7 cellular contexts compared by ENCODE assay signal in the genomic region with DNA sequence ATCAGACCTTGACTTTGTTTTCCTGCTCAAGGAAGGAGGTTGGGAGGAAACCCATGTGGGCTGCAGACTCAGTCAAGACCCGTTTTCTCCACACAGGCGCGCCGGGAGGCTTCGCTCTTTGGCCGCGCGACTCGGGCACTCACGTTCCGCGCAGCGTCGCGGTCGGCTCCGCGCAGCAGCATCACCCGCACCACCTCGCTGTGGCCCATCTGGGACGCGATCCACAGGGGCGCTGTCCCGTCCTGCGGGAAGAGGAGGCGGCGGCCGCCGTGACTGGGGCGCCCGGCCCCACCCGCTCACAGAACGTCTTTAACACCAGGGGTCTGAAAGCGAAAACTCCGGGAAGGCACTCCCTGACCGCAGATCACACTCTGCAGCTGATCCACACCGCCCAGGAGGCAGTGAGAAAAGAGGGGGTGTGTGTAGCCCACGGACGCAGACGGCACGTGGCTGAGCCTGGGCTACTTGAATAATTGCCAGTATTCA. TPM values are rescaled to one million over a fixed set of nuclear protein-coding genes. Genes with fewer than 3 reads are reported as not detected.
DNase-seq lines count a peak whose midpoint lies in the region; ATAC-seq, FAIRE-seq and TF ChIP-seq lines count a peak whose summit lies in the region.

No MANE protein-coding gene starts in this region.

- H3K4me1 ChIP-seq in K562 (replicated peaks in 1 of 2; ENCODE audit: control insufficient read depth in 2 of 2, insufficient read depth in 2 of 2, low read length in 2 of 2) (peaks cover 0 to 8% of the 10 kb centered on the region in 2 experiments; a peak in 2 of 5 replicates), HepG2 (ENCODE audit: insufficient read depth, low read length) (peaks cover 29% of the 10 kb centered on the region), suprapubic skin (peaks cover 15% of the 10 kb centered on the region)

- H3K4me3 ChIP-seq in K562 (no peak overlapping the region), HepG2 (replicated peaks in 1 of 3; ENCODE audit: insufficient read depth in 1 of 3, low read depth in 2 of 3, low read length in 3 of 3) (peak overlapping the region; percentile 30 to 69 (median 31); a peak in 5 of 6 replicates), suprapubic skin (peak overlapping the region; percentile 56)

- FAIRE-seq in K562 (lab: Jason Lieb, UNC) (no peak), HepG2 (lab: Jason Lieb, UNC) (no peak)

- peaks cover 3% of the 10 kb centered on the region for H3K9me1 ChIP-seq in K562 (ENCODE audit: control insufficient read depth, insufficient read depth, low read length)

- H2AFZ ChIP-seq in K562 (ENCODE audit: low read depth, low read length) = no peak overlapping the region; the same call in 1 of the 2 replicates
- no peak overlapping the region for H2AFZ ChIP-seq in HepG2 (ENCODE audit: low read length)

- H3K36me3 ChIP-seq in K562 (ENCODE audit: control insufficient read depth, insufficient read depth, low read length) = no peaks in the 10 kb centered on the region
- no peaks in the 10 kb centered on the region for H3K36me3 ChIP-seq in HepG2 (replicated peaks in 1 of 2; ENCODE audit: control insufficient read depth in 1 of 2, insufficient read depth in 2 of 2, low read length in 2 of 2)
- no peaks in the 10 kb centered on the region for H3K36me3 ChIP-seq in suprapubic skin

- POLR2A ChIA-PET in K562 (lab: Yijun Ruan, JAX) = interaction anchor here (1.1 to 1.3 kb wide), 2 partner anchors 11 to 281 kb away, joined by 4 to 5 read pairs; no protein-coding TSS in a partner anchor
- POLR2A ChIA-PET in HepG2 (lab: Yijun Ruan, JAX) = no interaction called here

- peak; percentile 11 for ATAC-seq in HG03097 (IDR thresholded peaks at IDR 0.05; ENCODE audit: low FRiP score, unreplicated experiment)
- peak; percentile 12 for ATAC-seq in K562
- peak; percentile 48 for ATAC-seq in HepG2

- H3K4me2 ChIP-seq in K562 (ENCODE audit: insufficient read depth, low read length) = no peak overlapping the region
- peak overlapping the region; percentile 85 for H3K4me2 ChIP-seq in HepG2 (ENCODE audit: low read depth, low read length)

- TF ChIP-seq POLR2A in K562 (conservative IDR thresholded peaks at IDR 0.05) = no peak
- TF ChIP-seq POLR2A in HepG2 (IDR thresholded peaks at IDR 0.05; ENCODE audit: insufficient read depth in 1 of 2, low read depth in 2 of 2, low read length in 2 of 2) = no peak
- no peak for TF ChIP-seq POLR2A in suprapubic skin (IDR thresholded peaks at IDR 0.05)

- WGBS in K562 (ENCODE audit: insufficient coverage, low coverage, missing lambda C conversion rate) = 15% methylated on average over 32 of the region's 41 CpGs
- 65% methylated on average over 25 of the region's 41 CpGs for WGBS in HepG2 (ENCODE audit: low lambda C conversion rate)
- 2% methylated on average over 26 of the region's 41 CpGs for WGBS in suprapubic skin

- no peaks in the 10 kb centered on the region for H3K9me3 ChIP-seq in K562 (replicated peaks; ENCODE audit: control insufficient read depth, insufficient read depth, low read depth, low read length)
- H3K9me3 ChIP-seq in HepG2 (ENCODE audit: low read length) = no peaks in the 10 kb centered on the region
- H3K9me3 ChIP-seq in suprapubic skin = no peaks in the 10 kb centered on the region

- intact Hi-C loops in K562 (cut with micrococcal nuclease) = no loop called here
- intact Hi-C loops in HepG2 (cut with micrococcal nuclease; ENCODE audit: unreplicated experiment) = no loop called here

- BruUV-seq in K562 (replicated peaks; lab: Mats Ljungman, UMichigan) (no TSS peak), HepG2 (replicated peaks; lab: Mats Ljungman, UMichigan) (no TSS peak)

- no peak for TF ChIP-seq RAD21 in K562 (CRISPR knock-in tag; conservative IDR thresholded peaks at IDR 0.05 in 1 of 2, IDR thresholded peaks at IDR 0.05 in 1 of 2)
- no peak for TF ChIP-seq RAD21 in HepG2 (CRISPR knock-in tag; IDR thresholded peaks at IDR 0.05)

- no peaks in the 10 kb centered on the region for H3K79me2 ChIP-seq in K562 (ENCODE audit: control insufficient read depth, insufficient read depth, low read length)
- no peaks in the 10 kb centered on the region for H3K79me2 ChIP-seq in HepG2 (ENCODE audit: insufficient read depth, low read length)

- CTCF ChIA-PET in K562 (lab: Yijun Ruan, JAX; ENCODE audit: low intra/inter-chr PET ratio) = no interaction called here
- CTCF ChIA-PET in HepG2 (lab: Yijun Ruan, JAX; ENCODE audit: low intra/inter-chr PET ratio, low total read pairs) = no interaction called here

- TF ChIP-seq EP300 in K562 (IDR thresholded peaks at IDR 0.05; ENCODE audit: low read length) (no peak), HepG2 (IDR thresholded peaks at IDR 0.05; ENCODE audit: low read depth in 2 of 2, low read length in 2 of 2) (no peak), HepG2 (CRISPR knock-in tag; IDR thresholded peaks at IDR 0.05; ENCODE audit: borderline replicate concordance) (no peak), suprapubic skin (IDR thresholded peaks at IDR 0.05) (no peak)

- H3K9ac ChIP-seq in K562 (ENCODE audit: insufficient read depth in 1 of 2, low read depth in 2 of 2, low read length in 2 of 2) (0 out of 4 replicates have a peak overlapping the region, but pooled peaks of 1 of the 2 experiments have one; percentile 40), HepG2 (ENCODE audit: insufficient read depth, low read depth, low read length) (no peak overlapping the region)

- DNase-seq in K562 (ENCODE audit: extremely low read depth in 1 of 4, low spot score in 3 of 4) (no peak), HepG2 (ENCODE audit: low spot score) (no peak), suprapubic skin (ENCODE audit: low spot score in 2 of 2) (no peak), NCI-H446 (lab: John Stamatoyannopoulos, UW) (no peak)
- DNase-seq in stimulated activated naive CD4-positive, alpha-beta T cell treated with Interleukin-2 at 50 U/mL for 16 hours (lab: John Stamatoyannopoulos, UW) = no peak

- in situ Hi-C loops in K562 (cut with MboI) (no loop called here), HepG2 (cut with HindIII; ENCODE audit: extremely low pct_ligation_motif_present, low pct_unique_long_range_greater_than_20kb) (no loop called here)

- peaks cover 26% of the 10 kb centered on the region in 2 experiments for H3K27me3 ChIP-seq in K562 (ENCODE audit: control insufficient read depth in 2 of 2, insufficient read depth in 2 of 2, low read length in 2 of 2)
- H3K27me3 ChIP-seq in HepG2 (ENCODE audit: control insufficient read depth in 1 of 2, insufficient read depth in 2 of 2, low read length in 2 of 2) = peaks cover 1 to 31% of the 10 kb centered on the region in 2 experiments; a peak in 3 of 5 replicates
- H3K27me3 ChIP-seq in suprapubic skin = peaks cover 22% of the 10 kb centered on the region

- peaks cover 4% of the 10 kb centered on the region; the same call in 1 of the 2 replicates for H4K20me1 ChIP-seq in K562 (replicated peaks; ENCODE audit: control insufficient read depth, insufficient read depth, low read length)
- no peaks in the 10 kb centered on the region for H4K20me1 ChIP-seq in HepG2 (ENCODE audit: insufficient read depth, low read length)

- TF ChIP-seq CTCF in GM12872 (IDR thresholded peaks at IDR 0.05; ENCODE audit: insufficient read depth, low read depth, low read length) (0 out of 3 replicates have a peak, but pooled peaks have one; percentile 9), K562 (IDR thresholded peaks at IDR 0.05 in 2 of 3, conservative IDR thresholded peaks at IDR 0.05 in 1 of 3; ENCODE audit: insufficient read depth in 2 of 3, low read depth in 1 of 3, low read length in 3 of 3) (no peak), HepG2 (CRISPR knock-in tag; IDR thresholded peaks at IDR 0.05) (no peak), suprapubic skin (IDR thresholded peaks at IDR 0.05) (no peak)

- no peak overlapping the region for H3K27ac ChIP-seq in K562 (ENCODE audit: extremely low read depth, low read depth, low read length)
- no peak overlapping the region for H3K27ac ChIP-seq in HepG2 (ENCODE audit: extremely low read length, insufficient read depth, low read length)
- H3K27ac ChIP-seq in suprapubic skin = no peak overlapping the region

RNA-seq across cellular contexts. Expression of gene NPC1, which starts 33.1 kb away (rescaled TPM):
- 287 and 292 TPM in 2 replicates for total RNA-seq in K562 (2011; cell fraction: chromatin; rRNA removed; ENCODE audit: low replicate concordance)
- total RNA-seq in K562 (2011; cell fraction: nucleolus; rRNA removed) = 238 and 263 TPM in 2 replicates
- total RNA-seq in K562 (2011; cell fraction: nucleoplasm; rRNA removed) = 259 and 261 TPM in 2 replicates
- total RNA-seq in K562 (2014; rRNA removed) (27.6 and 37.1 TPM in 2 replicates), K562 (2014; rRNA removed; fragmentation: Illumina TruSeq; extraction: Trizol) (29.3 and 29.5 TPM in 2 replicates), K562 (2015; rRNA removed; fragmentation: Illumina TruSeq; extraction: Trizol) (23.9 TPM in 2 replicates), K562 (2021) (42.5 and 45.9 TPM in 2 replicates), HepG2 (2016; rRNA removed; fragmentation: Illumina TruSeq; extraction: Trizol) (28.6 and 46.5 TPM in 2 replicates), suprapubic skin (100 to 1,000 TPM in 1 of 4 donors, 10 to 100 TPM in 3; 73.5 to 132 (median 90.3) TPM)
- polyA plus RNA-seq in K562 (2011; rRNA removed) (41.1 and 46.5 TPM in 2 replicates), K562 (2014; fragmentation: Illumina TruSeq; extraction: Trizol) (31.6 and 32.0 TPM in 2 replicates), K562 (2014; fragmentation: Nextera tagmentation; extraction: Ambion mirVana) (10 to 100 TPM; 17.1 to 19.1 TPM), K562 (2014; rRNA removed) (23.4 and 26.6 TPM in 2 replicates), HepG2 (2011; rRNA removed) (114 and 121 TPM in 2 replicates)
- polyA plus RNA-seq in K562 (2011; cell fraction: cytosol; rRNA removed) = 51.7 and 58.3 TPM in 2 replicates
- 128 and 144 TPM in 2 replicates for polyA plus RNA-seq in K562 (2011; cell fraction: nucleus; rRNA removed)
- 25.2 and 35.2 TPM in 2 replicates for polyA plus RNA-seq in K562 (2012)
- polyA minus RNA-seq in K562 (2011; rRNA and poly(A)+ RNA removed) = 90.7 and 106 TPM in 2 replicates
- polyA minus RNA-seq in K562 (2011; cell fraction: cytosol; rRNA and poly(A)+ RNA removed) = 49.1 and 49.2 TPM in 2 replicates
- polyA minus RNA-seq in K562 (2011; cell fraction: nucleus; rRNA and poly(A)+ RNA removed) = 67.6 and 93.7 TPM in 2 replicates
- total RNA-seq in HepG2 (2016; cell fraction: cytosol; rRNA removed; fragmentation: Illumina TruSeq; extraction: Trizol; ENCODE audit: low read depth) = 8.3 and 10.0 TPM in 2 replicates
- 22.8 and 44.6 TPM in 2 replicates for total RNA-seq in HepG2 (2016; cell fraction: insoluble cytoplasmic fraction; rRNA removed; fragmentation: Illumina TruSeq; extraction: Trizol)
- total RNA-seq in HepG2 (2016; cell fraction: membrane; rRNA removed; fragmentation: Illumina TruSeq; extraction: Trizol) = 11.8 and 17.8 TPM in 2 replicates
- 80.8 and 107 TPM in 2 replicates for total RNA-seq in HepG2 (2016; cell fraction: nucleus; rRNA removed; fragmentation: Illumina TruSeq; extraction: Trizol)
- polyA plus RNA-seq in HepG2 (2011; cell fraction: cytosol; rRNA removed) = 149 and 162 TPM in 2 replicates
- 224 and 235 TPM in 2 replicates for polyA plus RNA-seq in HepG2 (2011; cell fraction: nucleus; rRNA removed)
- 89.5 and 105 TPM in 2 replicates for polyA plus RNA-seq in HepG2 (2012)
- 2.8 and 3.1 TPM in 2 replicates for polyA plus RNA-seq in HepG2 (2016; cell fraction: cytosol; fragmentation: Illumina TruSeq; extraction: Trizol; ENCODE audit: low read depth)
- 16.2 and 18.5 TPM in 2 replicates for polyA plus RNA-seq in HepG2 (2016; cell fraction: insoluble cytoplasmic fraction; fragmentation: Illumina TruSeq; extraction: Trizol; ENCODE audit: low read depth)
- 4.5 and 6.4 TPM in 2 replicates for polyA plus RNA-seq in HepG2 (2016; cell fraction: membrane; fragmentation: Illumina TruSeq; extraction: Trizol; ENCODE audit: low read depth)
- 80.1 and 82.3 TPM in 2 replicates for polyA plus RNA-seq in HepG2 (2016; cell fraction: nucleus; fragmentation: Illumina TruSeq; extraction: Trizol; ENCODE audit: insufficient read depth, low read depth)
- 256 and 622 TPM in 2 replicates for polyA minus RNA-seq in HepG2 (2011; rRNA and poly(A)+ RNA removed; ENCODE audit: low replicate concordance)
- 144 and 165 TPM in 2 replicates for polyA minus RNA-seq in HepG2 (2011; cell fraction: cytosol; rRNA and poly(A)+ RNA removed)
- polyA minus RNA-seq in HepG2 (2011; cell fraction: nucleus; rRNA and poly(A)+ RNA removed) = 343 and 354 TPM in 2 replicates

RNA-seq across cellular contexts. Expression of gene ANKRD29, which starts 43.3 kb away (rescaled TPM):
- not detected in 2 replicates for total RNA-seq in K562 (2011; cell fraction: chromatin; rRNA removed; ENCODE audit: low replicate concordance)
- total RNA-seq in K562 (2011; cell fraction: nucleolus; rRNA removed) = not detected in 2 replicates
- not detected in 2 replicates for total RNA-seq in K562 (2011; cell fraction: nucleoplasm; rRNA removed)
- total RNA-seq in K562 (2014; rRNA removed) (0.36 TPM in 1 of 2 replicates, not detected in the other), K562 (2014; rRNA removed; fragmentation: Illumina TruSeq; extraction: Trizol) (not detected in 2 replicates), K562 (2015; rRNA removed; fragmentation: Illumina TruSeq; extraction: Trizol) (not detected in 2 replicates), K562 (2021) (not detected in 2 replicates), HepG2 (2016; rRNA removed; fragmentation: Illumina TruSeq; extraction: Trizol) (not detected in 2 replicates), suprapubic skin (1 to 10 TPM; 1.5 to 9.9 (median 6.2) TPM)
- polyA plus RNA-seq in K562 (2011; rRNA removed) (not detected in 2 replicates), K562 (2014; fragmentation: Illumina TruSeq; extraction: Trizol) (not detected in 2 replicates), K562 (2014; fragmentation: Nextera tagmentation; extraction: Ambion mirVana) (not detected), K562 (2014; rRNA removed) (0.03 TPM in 1 of 2 replicates, not detected in the other), HepG2 (2011; rRNA removed) (0.05 TPM in 1 of 2 replicates, not detected in the other)
- not detected in 2 replicates for polyA plus RNA-seq in K562 (2011; cell fraction: cytosol; rRNA removed)
- polyA plus RNA-seq in K562 (2011; cell fraction: nucleus; rRNA removed) = not detected in 2 replicates
- polyA plus RNA-seq in K562 (2012) = 0.10 TPM in 1 of 2 replicates, not detected in the other
- not detected in 2 replicates for polyA minus RNA-seq in K562 (2011; rRNA and poly(A)+ RNA removed)
- not detected in 2 replicates for polyA minus RNA-seq in K562 (2011; cell fraction: cytosol; rRNA and poly(A)+ RNA removed)
- polyA minus RNA-seq in K562 (2011; cell fraction: nucleus; rRNA and poly(A)+ RNA removed) = not detected in 2 replicates
- 0.30 TPM in 1 of 2 replicates, not detected in the other for total RNA-seq in HepG2 (2016; cell fraction: cytosol; rRNA removed; fragmentation: Illumina TruSeq; extraction: Trizol; ENCODE audit: low read depth)
- not detected in 2 replicates for total RNA-seq in HepG2 (2016; cell fraction: insoluble cytoplasmic fraction; rRNA removed; fragmentation: Illumina TruSeq; extraction: Trizol)
- 0.24 and 0.40 TPM in 2 replicates for total RNA-seq in HepG2 (2016; cell fraction: membrane; rRNA removed; fragmentation: Illumina TruSeq; extraction: Trizol)
- not detected in 2 replicates for total RNA-seq in HepG2 (2016; cell fraction: nucleus; rRNA removed; fragmentation: Illumina TruSeq; extraction: Trizol)
- 0.05 TPM in 1 of 2 replicates, not detected in the other for polyA plus RNA-seq in HepG2 (2011; cell fraction: cytosol; rRNA removed)
- 0.27 and 0.35 TPM in 2 replicates for polyA plus RNA-seq in HepG2 (2011; cell fraction: nucleus; rRNA removed)
- polyA plus RNA-seq in HepG2 (2012) = not detected in 2 replicates
- not detected in 2 replicates for polyA plus RNA-seq in HepG2 (2016; cell fraction: cytosol; fragmentation: Illumina TruSeq; extraction: Trizol; ENCODE audit: low read depth)
- polyA plus RNA-seq in HepG2 (2016; cell fraction: insoluble cytoplasmic fraction; fragmentation: Illumina TruSeq; extraction: Trizol; ENCODE audit: low read depth) = not detected in 2 replicates
- polyA plus RNA-seq in HepG2 (2016; cell fraction: membrane; fragmentation: Illumina TruSeq; extraction: Trizol; ENCODE audit: low read depth) = not detected in 2 replicates
- 0.21 and 0.36 TPM in 2 replicates for polyA plus RNA-seq in HepG2 (2016; cell fraction: nucleus; fragmentation: Illumina TruSeq; extraction: Trizol; ENCODE audit: insufficient read depth, low read depth)
- polyA minus RNA-seq in HepG2 (2011; rRNA and poly(A)+ RNA removed; ENCODE audit: low replicate concordance) = 20.8 TPM in 1 of 2 replicates, not detected in the other
- not detected in 2 replicates for polyA minus RNA-seq in HepG2 (2011; cell fraction: cytosol; rRNA and poly(A)+ RNA removed)
- 0.64 TPM in 1 of 2 replicates, not detected in the other for polyA minus RNA-seq in HepG2 (2011; cell fraction: nucleus; rRNA and poly(A)+ RNA removed)
